In the genomic region with DNA sequence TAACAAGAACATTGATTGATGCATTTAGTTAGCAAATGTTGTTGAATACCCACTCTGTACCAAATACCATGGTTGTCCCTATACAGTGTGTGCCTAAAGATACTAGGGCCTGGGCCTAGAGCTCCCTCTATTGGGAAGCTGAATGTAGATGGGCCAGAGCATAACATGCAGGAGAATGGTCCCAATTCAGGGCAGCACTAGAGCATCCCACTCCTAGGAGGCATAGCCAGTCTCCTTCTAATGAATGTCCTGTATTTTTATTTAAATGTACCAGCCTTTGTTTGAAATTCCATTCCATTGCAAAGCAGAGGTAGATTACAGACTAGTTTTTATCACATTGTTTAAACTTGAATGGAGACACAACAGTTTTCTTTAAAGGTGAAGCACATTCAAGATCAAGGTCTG, we compare ENCODE assay signal across 9 cellular contexts.
A peak's percentile ranks its signal among the peaks of the same experiment; 100 is the strongest.
DNase-seq lines count a peak whose midpoint lies in the region; ATAC-seq and TF ChIP-seq lines count a peak whose summit lies in the region.
"Had no signal": no experiment of that assay in that cellular context is flagged by ENCODE, and none has a peak within 500 bp of the region (broad histone marks: within the 10 kb centered on the region; RNA-seq: fewer than 3 reads in every experiment).

No MANE protein-coding gene starts in this region.

- DNase-seq in CD14-positive monocyte (ENCODE audit: low spot score), result no peak
- DNase-seq in NCI-H1417 (lab: John Stamatoyannopoulos, UW), result peak; percentile 29 to 75 (median 44)
- peak; percentile 12 to 30 for DNase-seq in activated CD4-positive, alpha-beta T cell treated with anti-CD3 and anti-CD28 coated beads for 4 hours
- peak; percentile 64 for DNase-seq in fibroblast of the conjunctiva (ENCODE audit: low read depth)
- DNase-seq in nucleus accumbens (lab: John Stamatoyannopoulos, UW), result peak in 30 of 56 donors; percentile 1 to 53 (median 24)
- no peak for DNase-seq in middle frontal gyrus (ENCODE audit: extremely low spot score, low spot score)
- DNase-seq: activated B cell treated with CpG ODN at 0.5 μM for 24 hours had no signal

- H3K4me3 Mint-ChIP-seq in CD14-positive monocyte, result no peak overlapping the region
- H3K4me3 Mint-ChIP-seq: activated B cell treated with CpG ODN at 0.5 μM for 24 hours had no signal

- H3K27me3 Mint-ChIP-seq in CD14-positive monocyte (ENCODE audit: low read depth in 3 of 3), result peaks cover 0 to 2% (median 0%) of the 10 kb centered on the region in 3 donors
- H3K27me3 Mint-ChIP-seq: activated B cell treated with CpG ODN at 0.5 μM for 24 hours had no signal

- H3K9me3 Mint-ChIP-seq in CD14-positive monocyte, result no peaks in the 10 kb centered on the region
- H3K9me3 Mint-ChIP-seq: activated B cell treated with CpG ODN at 0.5 μM for 24 hours had no signal

- peak; percentile 57 for TF ChIP-seq CTCF in CD14-positive monocyte (IDR thresholded peaks at IDR 0.05)

- H3K4me1 Mint-ChIP-seq in CD14-positive monocyte, result no peaks in the 10 kb centered on the region
- H3K4me1 Mint-ChIP-seq: activated B cell treated with CpG ODN at 0.5 μM for 24 hours had no signal

- intact Hi-C loops in CD14-positive monocyte (cut with micrococcal nuclease), result no loop called here

- H3K36me3 Mint-ChIP-seq in CD14-positive monocyte, result no peaks in the 10 kb centered on the region

- H3K27ac Mint-ChIP-seq in CD14-positive monocyte, result no peak overlapping the region
- H3K27ac Mint-ChIP-seq: activated B cell treated with CpG ODN at 0.5 μM for 24 hours had no signal

- ATAC-seq in GM18517 (IDR thresholded peaks at IDR 0.05; ENCODE audit: unreplicated experiment) (peak; percentile 93), HG02884 (IDR thresholded peaks at IDR 0.05; ENCODE audit: unreplicated experiment) (peak; percentile 95)

Comparison
In these comparisons a context has a peak if more than half of its experiments do, and no peak if none do; other contexts are left out.
1. DNase-seq: peak in NCI-H1417 (3 of 3), activated CD4-positive, alpha-beta T cell treated with anti-CD3 and anti-CD28 coated beads for 4 hours (2 of 2), fibroblast of the conjunctiva (single experiment) and nucleus accumbens (30 of 56); none in CD14-positive monocyte (single experiment) and middle frontal gyrus (single experiment).